Comparison of ENCODE assay signal across 17 cellular contexts in the genomic region with DNA sequence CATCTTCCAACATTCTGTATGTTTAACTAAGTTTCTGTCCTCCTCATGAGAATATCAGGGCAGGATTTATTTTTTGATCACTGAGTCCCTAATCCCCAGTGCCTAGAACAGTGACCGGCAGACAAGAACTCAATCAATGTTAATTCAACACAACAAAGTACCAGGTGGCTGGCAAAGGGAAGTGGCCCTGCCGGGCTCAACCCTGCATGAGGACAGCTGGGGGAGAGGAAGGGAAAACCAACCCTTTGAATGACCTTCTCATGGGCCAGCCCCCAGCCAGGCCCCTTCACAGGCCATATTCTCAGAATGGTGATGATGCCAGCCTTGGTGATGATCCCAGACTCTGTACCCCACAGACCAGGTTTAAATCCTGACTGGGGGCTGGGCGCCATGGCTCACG. TPM values are rescaled to one million over a fixed set of nuclear protein-coding genes. Genes with fewer than 3 reads are reported as not detected.
DNase-seq lines count a peak whose midpoint lies in the region; ATAC-seq lines count a peak whose summit lies in the region.
"Had no signal": no experiment of that assay in that cellular context is flagged by ENCODE, and none has a peak within 500 bp of the region (broad histone marks: within the 10 kb centered on the region; RNA-seq: fewer than 3 reads in every experiment).

No MANE protein-coding gene starts in this region.

- H3K4me1 Mint-ChIP-seq in activated CD4-positive, alpha-beta T cell treated with anti-CD3 and anti-CD28 coated beads, Interleukin-2, amount 10 ng/mL, durations not matched to agents 7 days and 5 days, result peaks cover 53% of the 10 kb centered on the region
- H3K4me1 Mint-ChIP-seq in activated T-helper 1 cell treated with anti-CD3 and anti-CD28 coated beads, Interleukin-12 subunit alpha, Interleukin-12 subunit beta, Interleukin-2, Interleukin-4 antibody, amounts not matched to agents 30 ng/mL and 10 ng/mL and 1 ng/mL, durations not matched to agents 14 hours and 24 hours and 36 hours (ENCODE audit: low read depth), result peaks cover 34% of the 10 kb centered on the region
- peaks cover 33 to 52% of the 10 kb centered on the region in 2 donors for H3K4me1 Mint-ChIP-seq in natural killer cell treated with Interleukin-12 subunit alpha and Interleukin-12 subunit beta and Interleukin-15 and Interleukin-18, amount 100 ng/mL, for 72 hours (ENCODE audit: low read depth in 2 of 2)

- H3K9ac ChIP-seq in Karpas-422 (ENCODE audit: low read length), result peak overlapping the region; percentile 88; the same call in 1 of the 2 replicates

- no peaks in the 10 kb centered on the region for H3K27me3 Mint-ChIP-seq in activated CD4-positive, alpha-beta T cell treated with anti-CD3 and anti-CD28 coated beads, Interleukin-2, amount 10 ng/mL, durations not matched to agents 7 days and 5 days
- H3K27me3 Mint-ChIP-seq in activated T-helper 1 cell treated with anti-CD3 and anti-CD28 coated beads, Interleukin-12 subunit alpha, Interleukin-12 subunit beta, Interleukin-2, Interleukin-4 antibody, amounts not matched to agents 30 ng/mL and 10 ng/mL and 1 ng/mL, durations not matched to agents 14 hours and 24 hours and 36 hours (ENCODE audit: insufficient read depth), result no peaks in the 10 kb centered on the region
- no peaks in the 10 kb centered on the region for H3K27me3 Mint-ChIP-seq in natural killer cell treated with Interleukin-12 subunit alpha and Interleukin-12 subunit beta and Interleukin-15 and Interleukin-18, amount 100 ng/mL, for 72 hours

- no peaks in the 10 kb centered on the region for H3K36me3 ChIP-seq in Karpas-422 (ENCODE audit: insufficient read depth, low read length)

- intact Hi-C loops in activated T-helper 1 cell treated with anti-CD3 and anti-CD28 coated beads, Interleukin-12 subunit alpha, Interleukin-12 subunit beta, Interleukin-2, Interleukin-4 antibody, amounts not matched to agents 30 ng/mL and 10 ng/mL and 1 ng/mL, durations not matched to agents 14 hours and 24 hours and 36 hours (cut with micrococcal nuclease), result loop anchor here (5.0 kb wide), 1 partner anchor 190 kb away; a partner anchor contains a TSS

- H3K9me3 ChIP-seq in Karpas-422 (ENCODE audit: low read length), result no peaks in the 10 kb centered on the region
- H3K9me3 ChIP-seq: A549, testis had no signal

- H3K79me2 ChIP-seq in Karpas-422 (ENCODE audit: low read length), result peaks cover 37% of the 10 kb centered on the region

- ATAC-seq in natural killer cell treated with Interleukin-12 subunit alpha and Interleukin-12 subunit beta and Interleukin-15 and Interleukin-18, amount 100 ng/mL, for 72 hours, result no peak
- no peak for ATAC-seq in HG02970 (IDR thresholded peaks at IDR 0.05; ENCODE audit: low FRiP score, unreplicated experiment)

- H3K27ac Mint-ChIP-seq in activated CD4-positive, alpha-beta T cell treated with anti-CD3 and anti-CD28 coated beads, Interleukin-2, amount 10 ng/mL, durations not matched to agents 7 days and 5 days, result peak overlapping the region; percentile 93
- H3K27ac Mint-ChIP-seq in activated T-helper 1 cell treated with anti-CD3 and anti-CD28 coated beads, Interleukin-12 subunit alpha, Interleukin-12 subunit beta, Interleukin-2, Interleukin-4 antibody, amounts not matched to agents 30 ng/mL and 10 ng/mL and 1 ng/mL, durations not matched to agents 14 hours and 24 hours and 36 hours, result peak overlapping the region; percentile 69
- H3K27ac Mint-ChIP-seq in natural killer cell treated with Interleukin-12 subunit alpha and Interleukin-12 subunit beta and Interleukin-15 and Interleukin-18, amount 100 ng/mL, for 72 hours, result peak overlapping the region; percentile 44 to 94

- no peak overlapping the region for H3K27ac ChIP-seq in Karpas-422 (ENCODE audit: low read length)
- H3K27ac ChIP-seq: epithelial cell of prostate, testis had no signal

- H4K20me1 ChIP-seq in Karpas-422 (ENCODE audit: insufficient read depth, low read depth, low read length), result peaks cover 4% of the 10 kb centered on the region; the same call in 1 of the 2 replicates

- H3K4me1 ChIP-seq in Karpas-422 (ENCODE audit: low read length), result peaks cover 31% of the 10 kb centered on the region

- no peaks in the 10 kb centered on the region for H3K27me3 ChIP-seq in Karpas-422 (ENCODE audit: low read length)
- H3K27me3 ChIP-seq: testis had no signal

- no peak overlapping the region for H3K4me3 ChIP-seq in Karpas-422 (ENCODE audit: low read length)
- H3K4me3 ChIP-seq: A549, lung, testis had no signal

- no peak overlapping the region for H2AFZ ChIP-seq in Karpas-422 (ENCODE audit: low read length)

- H3K9me2 ChIP-seq in Karpas-422 (replicated peaks; ENCODE audit: insufficient read depth, low read length), result no peaks in the 10 kb centered on the region

- peak overlapping the region; percentile 88 for H3K4me3 Mint-ChIP-seq in activated CD4-positive, alpha-beta T cell treated with anti-CD3 and anti-CD28 coated beads, Interleukin-2, amount 10 ng/mL, durations not matched to agents 7 days and 5 days
- peak overlapping the region; percentile 92 for H3K4me3 Mint-ChIP-seq in activated T-helper 1 cell treated with anti-CD3 and anti-CD28 coated beads, Interleukin-12 subunit alpha, Interleukin-12 subunit beta, Interleukin-2, Interleukin-4 antibody, amounts not matched to agents 30 ng/mL and 10 ng/mL and 1 ng/mL, durations not matched to agents 14 hours and 24 hours and 36 hours
- H3K4me3 Mint-ChIP-seq in natural killer cell treated with Interleukin-12 subunit alpha and Interleukin-12 subunit beta and Interleukin-15 and Interleukin-18, amount 100 ng/mL, for 72 hours, result peak overlapping the region; percentile 95

- no peak for DNase-seq in activated CD4-positive, alpha-beta T cell treated with anti-CD3 and anti-CD28 coated beads, Interleukin-2, amount 10 ng/mL, durations not matched to agents 7 days and 5 days
- no peak for DNase-seq in activated CD4-positive, alpha-beta T cell treated with anti-CD3 and anti-CD28 coated beads, Interleukin-2, amount 50 U/mL, for 1 hour
- DNase-seq in Karpas-422 (no peak), NCI-H2107 treated with DMSO at 0.1 percent for 48 hours (lab: John Stamatoyannopoulos, UW; ENCODE audit: unreplicated experiment) (no peak), NCI-H82 (lab: John Stamatoyannopoulos, UW) (no peak)
- DNase-seq in activated T-helper 1 cell treated with anti-CD3 and anti-CD28 coated beads, Interleukin-12 subunit alpha, Interleukin-12 subunit beta, Interleukin-2, Interleukin-4 antibody, amounts not matched to agents 30 ng/mL and 10 ng/mL and 1 ng/mL, durations not matched to agents 14 hours and 24 hours and 36 hours (ENCODE audit: low spot score), result no peak
- no peak for DNase-seq in natural killer cell treated with Interleukin-12 subunit alpha and Interleukin-12 subunit beta and Interleukin-15 and Interleukin-18, amount 100 ng/mL, for 72 hours (ENCODE audit: low spot score)
- DNase-seq: COR-L47, Kasumi-1, NCI-H146, NCI-H69, retina, testis had no signal

- no peaks in the 10 kb centered on the region for H3K9me3 Mint-ChIP-seq in activated CD4-positive, alpha-beta T cell treated with anti-CD3 and anti-CD28 coated beads, Interleukin-2, amount 10 ng/mL, durations not matched to agents 7 days and 5 days
- no peaks in the 10 kb centered on the region for H3K9me3 Mint-ChIP-seq in activated T-helper 1 cell treated with anti-CD3 and anti-CD28 coated beads, Interleukin-12 subunit alpha, Interleukin-12 subunit beta, Interleukin-2, Interleukin-4 antibody, amounts not matched to agents 30 ng/mL and 10 ng/mL and 1 ng/mL, durations not matched to agents 14 hours and 24 hours and 36 hours
- H3K9me3 Mint-ChIP-seq in natural killer cell treated with Interleukin-12 subunit alpha and Interleukin-12 subunit beta and Interleukin-15 and Interleukin-18, amount 100 ng/mL, for 72 hours, result no peaks in the 10 kb centered on the region

- POLR2A ChIA-PET in activated CD4-positive, alpha-beta T cell treated with anti-CD3 and anti-CD28 coated beads, Interleukin-2, amount 10 ng/mL, durations not matched to agents 7 days and 5 days (lab: Charles Lee), result no interaction called here

- peaks cover 23% of the 10 kb centered on the region for H3K36me3 Mint-ChIP-seq in activated CD4-positive, alpha-beta T cell treated with anti-CD3 and anti-CD28 coated beads, Interleukin-2, amount 10 ng/mL, durations not matched to agents 7 days and 5 days (ENCODE audit: low read depth)
- peaks cover 10% of the 10 kb centered on the region for H3K36me3 Mint-ChIP-seq in activated T-helper 1 cell treated with anti-CD3 and anti-CD28 coated beads, Interleukin-12 subunit alpha, Interleukin-12 subunit beta, Interleukin-2, Interleukin-4 antibody, amounts not matched to agents 30 ng/mL and 10 ng/mL and 1 ng/mL, durations not matched to agents 14 hours and 24 hours and 36 hours (ENCODE audit: low read depth)
- H3K36me3 Mint-ChIP-seq in natural killer cell treated with Interleukin-12 subunit alpha and Interleukin-12 subunit beta and Interleukin-15 and Interleukin-18, amount 100 ng/mL, for 72 hours, result no peaks in the 10 kb centered on the region

- CTCF ChIA-PET in activated CD4-positive, alpha-beta T cell treated with anti-CD3 and anti-CD28 coated beads, Interleukin-2, amount 10 ng/mL, durations not matched to agents 7 days and 5 days (lab: Charles Lee), result interaction anchor here (1.2 to 2.6 kb wide), 2 partner anchors 52 to 80 kb away, joined by 3 to 8 read pairs; no protein-coding TSS in a partner anchor

- no peak overlapping the region for H3K4me2 ChIP-seq in Karpas-422 (ENCODE audit: low read depth, low read length, poor library complexity, severe bottlenecking)

RNA-seq across cellular contexts. Expression of a gene that starts 1.4 kb away (rescaled TPM):
- 100 to 1,000 TPM; 218 to 219 TPM for total RNA-seq in activated CD4-positive, alpha-beta T cell treated with anti-CD3 and anti-CD28 coated beads, Interleukin-2, amount 10 ng/mL, durations not matched to agents 7 days and 5 days
- total RNA-seq in Karpas-422 (2014; rRNA removed; shearing (Covaris generic); ENCODE audit: low replicate concordance), result 91.1 and 105 TPM in 2 replicates
- 213 and 214 TPM in 2 replicates for total RNA-seq in activated T-helper 1 cell treated with anti-CD3 and anti-CD28 coated beads, Interleukin-12 subunit alpha, Interleukin-12 subunit beta, Interleukin-2, Interleukin-4 antibody, amounts not matched to agents 30 ng/mL and 10 ng/mL and 1 ng/mL, durations not matched to agents 14 hours and 24 hours and 36 hours
- total RNA-seq in natural killer cell treated with Interleukin-12 subunit alpha and Interleukin-12 subunit beta and Interleukin-15 and Interleukin-18, amount 100 ng/mL, for 72 hours, result 100 to 1,000 TPM; 135 to 338 TPM

RNA-seq across cellular contexts. Expression of a gene that starts 31.7 kb away (rescaled TPM):
- not detected for total RNA-seq in activated CD4-positive, alpha-beta T cell treated with anti-CD3 and anti-CD28 coated beads, Interleukin-2, amount 10 ng/mL, durations not matched to agents 7 days and 5 days
- not detected in 2 replicates for total RNA-seq in Karpas-422 (2014; rRNA removed; shearing (Covaris generic); ENCODE audit: low replicate concordance)
- total RNA-seq in activated T-helper 1 cell treated with anti-CD3 and anti-CD28 coated beads, Interleukin-12 subunit alpha, Interleukin-12 subunit beta, Interleukin-2, Interleukin-4 antibody, amounts not matched to agents 30 ng/mL and 10 ng/mL and 1 ng/mL, durations not matched to agents 14 hours and 24 hours and 36 hours, result not detected in 2 replicates
- total RNA-seq in natural killer cell treated with Interleukin-12 subunit alpha and Interleukin-12 subunit beta and Interleukin-15 and Interleukin-18, amount 100 ng/mL, for 72 hours, result under 1 TPM; 0.38 to 0.53 TPM
